21 cellular contexts compared by ENCODE assay signal in the genomic region with DNA sequence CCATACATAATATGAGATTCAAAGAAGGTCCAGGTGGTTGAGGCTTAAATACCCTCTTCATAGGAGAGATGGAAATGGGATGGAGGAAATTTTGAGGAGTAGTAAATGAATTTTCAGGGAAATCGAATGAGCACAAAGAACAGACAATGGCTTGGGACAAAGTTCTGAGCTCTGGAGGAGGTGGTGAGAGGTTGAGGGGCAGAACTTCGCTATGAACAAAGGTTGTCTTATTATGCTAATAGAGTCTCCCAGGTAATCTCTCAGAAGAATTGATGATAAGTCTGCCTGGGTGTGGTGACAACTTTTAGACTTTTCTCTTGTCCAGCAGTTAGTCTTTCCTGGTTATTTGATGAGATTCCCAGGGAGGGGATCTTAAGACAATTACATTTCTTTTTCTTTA.
"Had no signal": no experiment of that assay in that cellular context is flagged by ENCODE, and none has a peak within 500 bp of the region (broad histone marks: within the 10 kb centered on the region; RNA-seq: fewer than 3 reads in every experiment).

No MANE protein-coding gene starts in this region.

- DNase-seq: effector CD4-positive, alpha-beta T cell; endodermal cell; erythroblast; foreskin keratinocyte; head of caudate nucleus; hippocampal formation; left colon; left ventricle myocardium superior; naive thymus-derived CD8-positive, alpha-beta T cell; ovary; sigmoid colon; stimulated activated CD4-positive, alpha-beta T cell treated with anti-CD3 and anti-CD28 coated beads, Interleukin-12 subunit alpha, Interleukin-12 subunit beta, amount 100 ng/mL, for 4 hours; stimulated activated naive CD4-positive, alpha-beta T cell; stomach; substantia nigra; transverse colon had no signal

- H3K9me3 Mint-ChIP-seq: dendritic cell treated with granulocyte-macrophage colony-stimulating factor and Interleukin-4, amounts not matched to agents 40 ng/mL and 50 ng/mL, for 4 days had no signal

- H3K9me3 ChIP-seq: thoracic aorta had no signal

- H3K27ac ChIP-seq: foreskin keratinocyte, ovary, right atrium auricular region, sigmoid colon, skin epidermis, stomach, thoracic aorta, transverse colon had no signal

- H3K27ac Mint-ChIP-seq: dendritic cell treated with granulocyte-macrophage colony-stimulating factor and Interleukin-4, amounts not matched to agents 40 ng/mL and 50 ng/mL, for 4 days; endodermal cell; naive thymus-derived CD8-positive, alpha-beta T cell had no signal

- ATAC-seq: left ventricle myocardium superior; naive thymus-derived CD8-positive, alpha-beta T cell had no signal

- H3K4me3 ChIP-seq: lung, ovary, right atrium auricular region, sigmoid colon, skin epidermis, stomach, thoracic aorta, transverse colon had no signal

- H3K36me3 ChIP-seq: ovary, right atrium auricular region, sigmoid colon, stomach, thoracic aorta, transverse colon had no signal

- H3K4me1 Mint-ChIP-seq: naive thymus-derived CD8-positive, alpha-beta T cell had no signal

- H3K4me1 ChIP-seq: right atrium auricular region, sigmoid colon had no signal

- H3K27me3 ChIP-seq: foreskin keratinocyte, ovary, right atrium auricular region, sigmoid colon, transverse colon had no signal

- H3K4me3 Mint-ChIP-seq: dendritic cell treated with granulocyte-macrophage colony-stimulating factor and Interleukin-4, amounts not matched to agents 40 ng/mL and 50 ng/mL, for 4 days; endodermal cell; naive thymus-derived CD8-positive, alpha-beta T cell had no signal
